Comparison of ENCODE assay signal across 15 cellular contexts in genomic region chr2:68747918-68748317, GRCh38. TPM values are rescaled to one million over a fixed set of nuclear protein-coding genes. Genes with fewer than 3 reads are reported as not detected.
A peak's percentile ranks its signal among the peaks of the same experiment; 100 is the strongest.
DNase-seq lines count a peak whose midpoint lies in the region; ATAC-seq, FAIRE-seq and TF ChIP-seq lines count a peak whose summit lies in the region.
"Had no signal": no experiment of that assay in that cellular context is flagged by ENCODE, and none has a peak within 500 bp of the region (broad histone marks: within the 10 kb centered on the region; RNA-seq: fewer than 3 reads in every experiment).

No MANE protein-coding gene starts in this region.

- H3K9me3 Mint-ChIP-seq in CD4-positive, CD25-positive, alpha-beta regulatory T cell: no peaks in the 10 kb centered on the region
- H3K9me3 Mint-ChIP-seq in activated CD4-positive, alpha-beta memory T cell treated with anti-CD3 and anti-CD28 coated beads for 36 hours: no peaks in the 10 kb centered on the region
- no peaks in the 10 kb centered on the region for H3K9me3 Mint-ChIP-seq in effector memory CD8-positive, alpha-beta T cell

- H3K9ac ChIP-seq in BLaER1: no peak overlapping the region; the same call in 1 of the 2 replicates
- H3K9ac ChIP-seq in kidney (ENCODE audit: low read length in 2 of 2): no peak overlapping the region
- H3K9ac ChIP-seq: GM23248 had no signal

- H3K4me3 ChIP-seq in BLaER1 (no peak overlapping the region), kidney (ENCODE audit: low read length in 2 of 2) (no peak overlapping the region)
- H3K4me3 ChIP-seq in CD4-positive, CD25-positive, alpha-beta regulatory T cell (ENCODE audit: low read depth, low read length): peak overlapping the region; percentile 58
- H3K4me3 ChIP-seq: GM23248, skin epidermis had no signal

- no peak for TF ChIP-seq CTCF in kidney (IDR thresholded peaks at IDR 0.05; ENCODE audit: borderline replicate concordance, extremely low read depth, insufficient read depth)

- peak overlapping the region; percentile 64 to 86 (median 78) for H3K4me3 Mint-ChIP-seq in CD4-positive, CD25-positive, alpha-beta regulatory T cell
- peak overlapping the region; percentile 8 for H3K4me3 Mint-ChIP-seq in activated CD4-positive, alpha-beta memory T cell treated with anti-CD3 and anti-CD28 coated beads for 36 hours
- peak overlapping the region; percentile 31 to 63 for H3K4me3 Mint-ChIP-seq in effector memory CD8-positive, alpha-beta T cell

- H3K27ac ChIP-seq in BLaER1: peak overlapping the region; percentile 62; the same call in 1 of the 2 replicates
- peak overlapping the region; percentile 59 for H3K27ac ChIP-seq in CD4-positive, CD25-positive, alpha-beta regulatory T cell (ENCODE audit: insufficient read depth, low read length, poor library complexity, severe bottlenecking)
- no peak overlapping the region for H3K27ac ChIP-seq in kidney (ENCODE audit: low read depth in 2 of 2, low read length in 2 of 2)
- H3K27ac ChIP-seq: epithelial cell of prostate, GM23248 had no signal

- H3K36me3 ChIP-seq in BLaER1 (peaks cover 57% of the 10 kb centered on the region), kidney (ENCODE audit: control insufficient read depth in 1 of 2, insufficient read depth in 2 of 2, low read length in 2 of 2) (no peaks in the 10 kb centered on the region)
- H3K36me3 ChIP-seq in CD4-positive, CD25-positive, alpha-beta regulatory T cell (ENCODE audit: control insufficient read depth, insufficient read depth, low read length): peaks cover 47% of the 10 kb centered on the region

- CTCF ChIA-PET in activated CD4-positive, alpha-beta memory T cell treated with anti-CD3 and anti-CD28 coated beads for 36 hours (lab: Charles Lee): interaction anchor here (1.3 to 7.6 kb wide), 11 partner anchors 8 to 285 kb away, joined by 3 to 161 read pairs (median 23); no protein-coding TSS in a partner anchor

- peaks cover 27% of the 10 kb centered on the region for H3K36me3 Mint-ChIP-seq in CD4-positive, CD25-positive, alpha-beta regulatory T cell
- H3K36me3 Mint-ChIP-seq in activated CD4-positive, alpha-beta memory T cell treated with anti-CD3 and anti-CD28 coated beads for 36 hours: peaks cover 40% of the 10 kb centered on the region
- peaks cover 33% of the 10 kb centered on the region for H3K36me3 Mint-ChIP-seq in effector memory CD8-positive, alpha-beta T cell (ENCODE audit: insufficient read depth)

- no peak for FAIRE-seq in kidney (lab: Jason Lieb, UNC)

- peaks cover 84% of the 10 kb centered on the region for H3K4me1 ChIP-seq in BLaER1
- H3K4me1 ChIP-seq in CD4-positive, CD25-positive, alpha-beta regulatory T cell (ENCODE audit: control insufficient read depth, insufficient read depth, low read length, poor library complexity, severe bottlenecking): peaks cover 94% of the 10 kb centered on the region
- no peaks in the 10 kb centered on the region for H3K4me1 ChIP-seq in kidney (ENCODE audit: control insufficient read depth in 1 of 2, insufficient read depth in 1 of 2, low read depth in 1 of 2, low read length in 2 of 2)

- H3K27me3 Mint-ChIP-seq in CD4-positive, CD25-positive, alpha-beta regulatory T cell: no peaks in the 10 kb centered on the region
- H3K27me3 Mint-ChIP-seq in activated CD4-positive, alpha-beta memory T cell treated with anti-CD3 and anti-CD28 coated beads for 36 hours: no peaks in the 10 kb centered on the region
- H3K27me3 Mint-ChIP-seq in effector memory CD8-positive, alpha-beta T cell: no peaks in the 10 kb centered on the region

- no peak for DNase-seq in CD4-positive, CD25-positive, alpha-beta regulatory T cell
- no peak for DNase-seq in activated CD4-positive, alpha-beta memory T cell treated with anti-CD3 and anti-CD28 coated beads for 36 hours
- no peak for DNase-seq in effector memory CD8-positive, alpha-beta T cell
- DNase-seq in kidney (no peak), cortex of kidney (lab: John Stamatoyannopoulos, UW) (no peak)
- DNase-seq: C1 segment of cervical spinal cord, GM23248, mesenchymal stem cell, MM.1S, NCI-H2081, T-helper 9 cell had no signal

- no peak for ATAC-seq in CD4-positive, CD25-positive, alpha-beta regulatory T cell (ENCODE audit: low read depth in 2 of 2)
- no peak for ATAC-seq in effector memory CD8-positive, alpha-beta T cell (replicated peaks)
- ATAC-seq in GM21529 (IDR thresholded peaks at IDR 0.05; ENCODE audit: unreplicated experiment): no peak

- H3K4me2 ChIP-seq in BLaER1: peak overlapping the region; percentile 57

- peaks cover 52% of the 10 kb centered on the region; the same call in 1 of the 2 replicates for H4K20me1 ChIP-seq in BLaER1

- POLR2A ChIA-PET in activated CD4-positive, alpha-beta memory T cell treated with anti-CD3 and anti-CD28 coated beads for 36 hours (lab: Charles Lee): interaction anchor here (0.8 to 1.7 kb wide), 2 partner anchors 7 to 10 kb away, joined by 3 read pairs; no protein-coding TSS in a partner anchor

- H3K4me1 Mint-ChIP-seq in CD4-positive, CD25-positive, alpha-beta regulatory T cell: peaks cover 44 to 96% (median 80%) of the 10 kb centered on the region in 4 donors
- H3K4me1 Mint-ChIP-seq in activated CD4-positive, alpha-beta memory T cell treated with anti-CD3 and anti-CD28 coated beads for 36 hours (ENCODE audit: low read depth): peaks cover 87% of the 10 kb centered on the region
- H3K4me1 Mint-ChIP-seq in effector memory CD8-positive, alpha-beta T cell (ENCODE audit: low read depth in 2 of 2): peaks cover 70 to 77% of the 10 kb centered on the region in 2 donors

- H3K27me3 ChIP-seq in BLaER1: no peaks in the 10 kb centered on the region
- no peaks in the 10 kb centered on the region for H3K27me3 ChIP-seq in CD4-positive, CD25-positive, alpha-beta regulatory T cell (ENCODE audit: control insufficient read depth, insufficient read depth, low read length)

- no peaks in the 10 kb centered on the region; the same call in 1 of the 2 replicates for H3K9me3 ChIP-seq in BLaER1
- no peaks in the 10 kb centered on the region for H3K9me3 ChIP-seq in CD4-positive, CD25-positive, alpha-beta regulatory T cell (ENCODE audit: control insufficient read depth in 2 of 2, low read length in 2 of 2)
- H3K9me3 ChIP-seq in kidney (ENCODE audit: control insufficient read depth in 1 of 2, low read length in 2 of 2): no peaks in the 10 kb centered on the region

- intact Hi-C loops in activated CD4-positive, alpha-beta memory T cell treated with anti-CD3 and anti-CD28 coated beads for 36 hours (cut with micrococcal nuclease): no loop called here
- intact Hi-C loops in kidney (cut with DNase I): loop anchor here (10.0 kb wide), 1 partner anchor 167 kb away; no protein-coding TSS in a partner anchor

- H3K27ac Mint-ChIP-seq in CD4-positive, CD25-positive, alpha-beta regulatory T cell: peak overlapping the region; percentile 89 to 97 (median 95)
- peak overlapping the region; percentile 78 for H3K27ac Mint-ChIP-seq in activated CD4-positive, alpha-beta memory T cell treated with anti-CD3 and anti-CD28 coated beads for 36 hours
- peak overlapping the region; percentile 82 to 85 for H3K27ac Mint-ChIP-seq in effector memory CD8-positive, alpha-beta T cell

RNA-seq across cellular contexts. Expression of gene ARHGAP25, which starts 13.3 kb away (rescaled TPM):
- 142 TPM for total RNA-seq in CD4-positive, CD25-positive, alpha-beta regulatory T cell
- 100 to 1,000 TPM in 3 of 4 donors, 10 to 100 TPM in 1; 97.8 to 148 (median 124) TPM for polyA plus RNA-seq in CD4-positive, CD25-positive, alpha-beta regulatory T cell
- total RNA-seq in activated CD4-positive, alpha-beta memory T cell treated with anti-CD3 and anti-CD28 coated beads for 36 hours: 10 to 100 TPM; 79.8 to 87.7 TPM
- 20.4 TPM for total RNA-seq in kidney
- 6.3 TPM for polyA plus RNA-seq in kidney (ENCODE audit: insufficient read depth, low read depth, low replicate concordance)
- total RNA-seq: GM23248 had no signal
- polyA plus RNA-seq: GM23248 had no signal

Comparison
In these comparisons a context has a peak if more than half of its experiments do, and no peak if none do; other contexts are left out.
1. H3K27ac ChIP-seq: peak in BLaER1 (single experiment) and CD4-positive, CD25-positive, alpha-beta regulatory T cell (single experiment); none in kidney (0 of 2).
2. H3K4me3 Mint-ChIP-seq: peak in every context shown above with its lines; median percentile 78 in CD4-positive, CD25-positive, alpha-beta regulatory T cell; 47 in effector memory CD8-positive, alpha-beta T cell; 8 in activated CD4-positive, alpha-beta memory T cell treated with anti-CD3 and anti-CD28 coated beads for 36 hours.
3. Peak in every context shown above with its lines, with median percentiles within 50 percentile points of each other: H3K27ac Mint-ChIP-seq.